In genomic region chr20:10093087-10093591, GRCh38 we compare ENCODE assay signal across 1 cellular context.
A peak's percentile ranks its signal among the peaks of the same experiment; 100 is the strongest.
TF ChIP-seq lines count a peak whose summit lies in the region.

No MANE protein-coding gene starts in this region.

TF ChIP-seq in SK-N-SH, 30 proteins besides CTCF, POLR2A, EP300 and RAD21 (continued from another document):
- TF ChIP-seq, protein P1, sequence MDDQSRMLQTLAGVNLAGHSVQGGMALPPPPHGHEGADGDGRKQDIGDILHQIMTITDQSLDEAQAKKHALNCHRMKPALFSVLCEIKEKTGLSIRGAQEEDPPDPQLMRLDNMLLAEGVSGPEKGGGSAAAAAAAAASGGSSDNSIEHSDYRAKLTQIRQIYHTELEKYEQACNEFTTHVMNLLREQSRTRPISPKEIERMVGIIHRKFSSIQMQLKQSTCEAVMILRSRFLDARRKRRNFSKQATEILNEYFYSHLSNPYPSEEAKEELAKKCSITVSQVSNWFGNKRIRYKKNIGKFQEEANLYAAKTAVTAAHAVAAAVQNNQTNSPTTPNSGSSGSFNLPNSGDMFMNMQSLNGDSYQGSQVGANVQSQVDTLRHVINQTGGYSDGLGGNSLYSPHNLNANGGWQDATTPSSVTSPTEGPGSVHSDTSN (IDR thresholded peaks at IDR 0.05) = peak; percentile 19; the same call in 1 of the 2 replicates
- TF ChIP-seq JUND (IDR thresholded peaks at IDR 0.05) (peak; percentile 43), MXI1 (IDR thresholded peaks at IDR 0.05; ENCODE audit: low read depth, low read length) (no peak), EZH2phosphoT487 (IDR thresholded peaks at IDR 0.05; ENCODE audit: borderline replicate concordance, low read depth) (no peak), RCOR1 (IDR thresholded peaks at IDR 0.05; ENCODE audit: low read length) (0 out of 2 replicates have a peak, but pooled peaks have one; percentile 16), FOXM1 (IDR thresholded peaks at IDR 0.05; ENCODE audit: low read depth) (no peak), NRF1 (IDR thresholded peaks at IDR 0.05; ENCODE audit: low read depth, low read length) (no peak), MEF2A (IDR thresholded peaks at IDR 0.05; ENCODE audit: borderline replicate concordance, low read depth) (no peak)
